8 cellular contexts compared by ENCODE assay signal in the genomic region with DNA sequence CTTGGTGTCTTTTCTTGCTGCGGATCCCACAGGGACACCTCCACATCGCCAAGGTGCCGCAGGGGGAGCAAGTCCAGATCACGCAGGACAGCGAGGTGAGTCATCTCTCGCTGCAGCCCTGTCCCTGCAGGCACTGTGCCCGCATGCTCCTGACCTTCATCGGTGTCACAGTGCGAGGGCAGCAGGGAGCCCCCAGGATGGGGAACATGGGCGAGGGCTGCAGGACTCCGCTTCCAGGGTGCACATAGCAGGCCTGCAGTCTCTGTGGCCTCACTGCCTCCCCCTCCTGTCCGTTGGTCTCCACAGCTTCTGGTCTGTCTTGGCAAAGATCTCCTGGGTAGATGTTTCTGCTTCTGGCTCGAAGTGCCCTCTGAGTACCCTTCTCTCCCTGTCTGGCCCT.
DNase-seq lines count a peak whose midpoint lies in the region; ATAC-seq, FAIRE-seq and TF ChIP-seq lines count a peak whose summit lies in the region.
"Not testable (repeated sequence)": the region's sequence is repeated elsewhere in the genome, so short reads cannot be mapped to it uniquely, and the experiment has no call there.

No MANE protein-coding gene starts in this region.

- FAIRE-seq in A549 (lab: Jason Lieb, UNC), result not testable (repeated sequence)
- peak; percentile 37 for FAIRE-seq in endothelial cell of umbilical vein (lab: Jason Lieb, UNC)

- BruUV-seq in HCT116 (replicated peaks; lab: Mats Ljungman, UMichigan); endothelial cell of umbilical vein (replicated peaks; lab: Mats Ljungman, UMichigan): not testable (repeated sequence)

- not testable (repeated sequence) for H3K27ac ChIP-seq in A549; HCT116 (ENCODE audit: low read depth, low read length); adrenal gland; endothelial cell of umbilical vein (ENCODE audit: insufficient read depth, low read depth, low read length); trophoblast cell (ENCODE audit: low read depth, low read length)

- not testable (repeated sequence) for H3K36me3 Mint-ChIP-seq in chondrocyte (ENCODE audit: low read depth); natural killer cell treated with Interleukin-12 subunit alpha and Interleukin-12 subunit beta and Interleukin-15 and Interleukin-18, amount 100 ng/mL, for 72 hours

- H2BK5ac ChIP-seq in trophoblast cell (ENCODE audit: low read depth, low read length, poor library complexity), result not testable (repeated sequence)

- CTCF ChIA-PET in A549 (lab: Yijun Ruan, JAX); HCT116 (lab: Charles Lee); endothelial cell of umbilical vein (lab: Charles Lee): not testable (repeated sequence)

- dilution Hi-C loops in endothelial cell of umbilical vein (cut with MboI; ENCODE audit: extremely low pct_ligation_motif_present, low sequenced_read_pairs), result not testable (repeated sequence)

- H3K27me3 ChIP-seq in HCT116 (ENCODE audit: insufficient read depth, low read length); adrenal gland; endothelial cell of umbilical vein (ENCODE audit: control insufficient read depth in 2 of 2, insufficient read depth in 2 of 2, low read length in 2 of 2); trophoblast cell (ENCODE audit: insufficient read depth, low read length): not testable (repeated sequence)

- TF ChIP-seq EP300 in A549 (IDR thresholded peaks at IDR 0.05), result not testable (repeated sequence)

- TF ChIP-seq RAD21 in A549 (conservative IDR thresholded peaks at IDR 0.05 in 1 of 2, IDR thresholded peaks at IDR 0.05 in 1 of 2); HCT116 (IDR thresholded peaks at IDR 0.05; ENCODE audit: low read depth): not testable (repeated sequence)

- ATAC-seq in A549 (peak; percentile 80), HCT116 (peak; percentile 61; the same call in 1 of the 2 replicates)
- peak; percentile 17 to 21 for ATAC-seq in natural killer cell treated with Interleukin-12 subunit alpha and Interleukin-12 subunit beta and Interleukin-15 and Interleukin-18, amount 100 ng/mL, for 72 hours

- not testable (repeated sequence) for H2BK12ac ChIP-seq in trophoblast cell (ENCODE audit: low read length)

- not testable (repeated sequence) for H4K91ac ChIP-seq in trophoblast cell (ENCODE audit: low read depth, low read length)

- not testable (repeated sequence) for H3K9me1 ChIP-seq in endothelial cell of umbilical vein (replicated peaks; ENCODE audit: control insufficient read depth, extremely low read depth, insufficient read depth, low read length)

- not testable (repeated sequence) for H3K4me3 Mint-ChIP-seq in chondrocyte (ENCODE audit: unreplicated experiment); natural killer cell treated with Interleukin-12 subunit alpha and Interleukin-12 subunit beta and Interleukin-15 and Interleukin-18, amount 100 ng/mL, for 72 hours

- not testable (repeated sequence) for H3K18ac ChIP-seq in trophoblast cell (ENCODE audit: low read length)

- not testable (repeated sequence) for H4K20me1 ChIP-seq in HCT116 (ENCODE audit: insufficient read depth); endothelial cell of umbilical vein (replicated peaks; ENCODE audit: control insufficient read depth, extremely low read depth, insufficient read depth, low read length)

- not testable (repeated sequence) for H3K79me1 ChIP-seq in trophoblast cell (ENCODE audit: low read length)

- H3K14ac ChIP-seq in trophoblast cell (ENCODE audit: low read length), result not testable (repeated sequence)

- H3K4me2 ChIP-seq in A549; HCT116 (ENCODE audit: low read length); endothelial cell of umbilical vein (ENCODE audit: insufficient read depth, low read length); trophoblast cell (ENCODE audit: low read length): not testable (repeated sequence)

- not testable (repeated sequence) for H3K4me1 Mint-ChIP-seq in chondrocyte (ENCODE audit: low read depth); natural killer cell treated with Interleukin-12 subunit alpha and Interleukin-12 subunit beta and Interleukin-15 and Interleukin-18, amount 100 ng/mL, for 72 hours (ENCODE audit: low read depth in 2 of 2)

- not testable (repeated sequence) for TF ChIP-seq CTCF in A549 (IDR thresholded peaks at IDR 0.05); HCT116 (IDR thresholded peaks at IDR 0.05 in 2 of 3, conservative IDR thresholded peaks at IDR 0.05 in 1 of 3; ENCODE audit: borderline replicate concordance in 1 of 3, insufficient read depth in 1 of 3, low read depth in 2 of 3, low read length in 2 of 3); adrenal gland (IDR thresholded peaks at IDR 0.05); endothelial cell of umbilical vein (IDR thresholded peaks at IDR 0.05; ENCODE audit: extremely low read depth in 1 of 2, insufficient read depth in 1 of 2, low read depth in 1 of 2, low read length in 2 of 2)
- peak; percentile 16 for TF ChIP-seq CTCF in chondrocyte (IDR thresholded peaks at IDR 0.05)

- not testable (repeated sequence) for DNase-seq in A549 (ENCODE audit: low read depth in 1 of 2, low spot score in 1 of 2); HCT116 (ENCODE audit: low read depth, low spot score); chondrocyte (ENCODE audit: low spot score); endothelial cell of umbilical vein (ENCODE audit: low read depth, low spot score); natural killer cell treated with Interleukin-12 subunit alpha and Interleukin-12 subunit beta and Interleukin-15 and Interleukin-18, amount 100 ng/mL, for 72 hours (ENCODE audit: low spot score)
- DNase-seq in RPMI7951 (ENCODE audit: low read depth), result peak; percentile 40
- DNase-seq in adrenal gland, result peak in 6 of 7 donors; percentile 35 to 64 (median 58)
- peak; percentile 31 to 43 for DNase-seq in trophoblast cell

- H3K4ac ChIP-seq in trophoblast cell (ENCODE audit: low read depth, low read length), result not testable (repeated sequence)

- POLR2A ChIA-PET in A549 (lab: Yijun Ruan, JAX); HCT116 (lab: Charles Lee); endothelial cell of umbilical vein (lab: Charles Lee): not testable (repeated sequence)

- not testable (repeated sequence) for H3K9me2 ChIP-seq in HCT116 (ENCODE audit: insufficient read depth)

- intact Hi-C loops in HCT116 (cut with micrococcal nuclease); adrenal gland (cut with DNase I); endothelial cell of umbilical vein (cut with micrococcal nuclease): not testable (repeated sequence)

- H2BK120ac ChIP-seq in trophoblast cell (ENCODE audit: insufficient read depth, low read length, poor library complexity), result not testable (repeated sequence)

- H3K23ac ChIP-seq in trophoblast cell (ENCODE audit: low read length), result not testable (repeated sequence)

- not testable (repeated sequence) for H2AK5ac ChIP-seq in trophoblast cell (ENCODE audit: low read length)

- RAD21 ChIA-PET in HCT116 (lab: Charles Lee; ENCODE audit: low non-redundant PET in 1 of 2, low total read pairs in 2 of 2, uncharacterized antibody in 2 of 2, unreplicated experiment in 2 of 2), result not testable (repeated sequence)

- not testable (repeated sequence) for H3K36me3 ChIP-seq in HCT116 (ENCODE audit: control insufficient read depth in 1 of 2, insufficient read depth in 2 of 2, low read length in 2 of 2); adrenal gland (replicated peaks in 1 of 2); endothelial cell of umbilical vein (ENCODE audit: control insufficient read depth in 2 of 2, extremely low read depth in 1 of 2, insufficient read depth in 2 of 2, low read length in 2 of 2); trophoblast cell (ENCODE audit: control insufficient read depth in 1 of 2, insufficient read depth in 2 of 2, low read length in 2 of 2)

- not testable (repeated sequence) for H3K9me3 Mint-ChIP-seq in chondrocyte (ENCODE audit: low read depth); natural killer cell treated with Interleukin-12 subunit alpha and Interleukin-12 subunit beta and Interleukin-15 and Interleukin-18, amount 100 ng/mL, for 72 hours

- not testable (repeated sequence) for H3K9me3 ChIP-seq in A549; HCT116 (ENCODE audit: control insufficient read depth in 1 of 2, insufficient read depth in 1 of 2, low read depth in 1 of 2, low read length in 2 of 2); adrenal gland (replicated peaks in 1 of 3); endothelial cell of umbilical vein (replicated peaks; ENCODE audit: control insufficient read depth, insufficient read depth, low read length); trophoblast cell (ENCODE audit: insufficient read depth, low read depth, low read length)

- H3K9ac ChIP-seq in HCT116 (ENCODE audit: low read length); endothelial cell of umbilical vein (replicated peaks; ENCODE audit: extremely low read depth, insufficient read depth, low read length); trophoblast cell (ENCODE audit: low read length): not testable (repeated sequence)

- not testable (repeated sequence) for H4K12ac ChIP-seq in trophoblast cell (ENCODE audit: low read depth, low read length)

- H3K4me3 ChIP-seq in A549; HCT116 (replicated peaks in 1 of 2; ENCODE audit: low read depth in 1 of 2, low read length in 2 of 2); adrenal gland; endothelial cell of umbilical vein (replicated peaks in 1 of 3; ENCODE audit: insufficient read depth in 1 of 3, low read depth in 1 of 3, low read length in 3 of 3); trophoblast cell (ENCODE audit: low read depth, low read length): not testable (repeated sequence)

- H3K27me3 Mint-ChIP-seq in chondrocyte (ENCODE audit: low read depth); natural killer cell treated with Interleukin-12 subunit alpha and Interleukin-12 subunit beta and Interleukin-15 and Interleukin-18, amount 100 ng/mL, for 72 hours: not testable (repeated sequence)

- not testable (repeated sequence) for H3K27ac Mint-ChIP-seq in chondrocyte (ENCODE audit: unreplicated experiment); natural killer cell treated with Interleukin-12 subunit alpha and Interleukin-12 subunit beta and Interleukin-15 and Interleukin-18, amount 100 ng/mL, for 72 hours

- not testable (repeated sequence) for TF ChIP-seq POLR2A in A549 (IDR thresholded peaks at IDR 0.05; ENCODE audit: low read length); HCT116 (IDR thresholded peaks at IDR 0.05; ENCODE audit: borderline replicate concordance, extremely low read depth, insufficient read depth, insufficient read length); adrenal gland (IDR thresholded peaks at IDR 0.05); endothelial cell of umbilical vein (IDR thresholded peaks at IDR 0.05; ENCODE audit: low read depth, low read length)

- not testable (repeated sequence) for H2AFZ ChIP-seq in HCT116 (ENCODE audit: low read depth, low read length, poor library complexity, severe bottlenecking); endothelial cell of umbilical vein (ENCODE audit: low read depth, low read length); trophoblast cell (ENCODE audit: insufficient read depth, low read length, poor library complexity)

- WGBS in A549 (ENCODE audit: missing lambda C conversion rate), result 79% methylated on average over 13 of the region's 13 CpGs
- WGBS in adrenal gland, 4 donors, result 37 to 56% (median 40%) methylated on average over 2 to 13 of the region's 13 CpGs
- no CpG with 5 or more reads among the region's 13 CpGs for WGBS in trophoblast cell (ENCODE audit: extremely low coverage, insufficient coverage, insufficient read length)

- H4K8ac ChIP-seq in trophoblast cell (ENCODE audit: low read depth, low read length), result not testable (repeated sequence)

- not testable (repeated sequence) for H3K4me1 ChIP-seq in A549; HCT116 (ENCODE audit: control insufficient read depth in 1 of 2, insufficient read depth in 2 of 2, low read length in 2 of 2); adrenal gland (replicated peaks in 1 of 2); endothelial cell of umbilical vein (ENCODE audit: control insufficient read depth, extremely low read depth, insufficient read depth, low read length); trophoblast cell (ENCODE audit: control insufficient read depth in 1 of 2, insufficient read depth in 2 of 2, low read length in 2 of 2)

- not testable (repeated sequence) for H3K79me2 ChIP-seq in HCT116 (ENCODE audit: insufficient read depth, low read length); endothelial cell of umbilical vein (ENCODE audit: control insufficient read depth, insufficient read depth, low read length); trophoblast cell (ENCODE audit: control insufficient read depth, insufficient read depth, low read length, poor library complexity)

Comparison
In these comparisons a context has a peak if more than half of its experiments do, and no peak if none do; other contexts are left out.
1. ATAC-seq: peak in every context shown above with its lines; median percentile 80 in A549; 61 in HCT116; 19 in natural killer cell treated with Interleukin-12 subunit alpha and Interleukin-12 subunit beta and Interleukin-15 and Interleukin-18, amount 100 ng/mL, for 72 hours.